In genomic region chr13:80881495-80882482, GRCh38 we compare ENCODE assay signal across 16 cellular contexts.
A peak's percentile ranks its signal among the peaks of the same experiment; 100 is the strongest.
DNase-seq lines count a peak whose midpoint lies in the region; ATAC-seq, FAIRE-seq and TF ChIP-seq lines count a peak whose summit lies in the region.
"Had no signal": no experiment of that assay in that cellular context is flagged by ENCODE, and none has a peak within 500 bp of the region (broad histone marks: within the 10 kb centered on the region; RNA-seq: fewer than 3 reads in every experiment).

No MANE protein-coding gene starts in this region.

- H3K36me3 Mint-ChIP-seq in activated CD4-positive, alpha-beta T cell treated with anti-CD3 and anti-CD28 coated beads, Interleukin-2, amount 10 ng/mL, durations not matched to agents 7 days and 5 days (ENCODE audit: low read depth), result no peaks in the 10 kb centered on the region
- H3K36me3 Mint-ChIP-seq: natural killer cell treated with Interleukin-12 subunit alpha and Interleukin-12 subunit beta and Interleukin-15 and Interleukin-18, amount 100 ng/mL, for 72 hours; stimulated activated naive B cell treated with anti-CD40 and anti-IgM and Interleukin-4, amounts not matched to agents 10 μg/mL and 1 μg/mL and 100 μg/mL, for 72 hours had no signal

- no peak overlapping the region for H3K4me3 ChIP-seq in SJCRH30

- H3K9me3 Mint-ChIP-seq in activated CD4-positive, alpha-beta T cell treated with anti-CD3 and anti-CD28 coated beads, Interleukin-2, amount 10 ng/mL, durations not matched to agents 7 days and 5 days, result no peaks in the 10 kb centered on the region
- H3K9me3 Mint-ChIP-seq: natural killer cell treated with Interleukin-12 subunit alpha and Interleukin-12 subunit beta and Interleukin-15 and Interleukin-18, amount 100 ng/mL, for 72 hours; stimulated activated naive B cell treated with anti-CD40 and anti-IgM and Interleukin-4, amounts not matched to agents 10 μg/mL and 1 μg/mL and 100 μg/mL, for 72 hours had no signal

- no peak overlapping the region for H3K27ac Mint-ChIP-seq in activated CD4-positive, alpha-beta T cell treated with anti-CD3 and anti-CD28 coated beads, Interleukin-2, amount 10 ng/mL, durations not matched to agents 7 days and 5 days
- H3K27ac Mint-ChIP-seq: B cell; natural killer cell treated with Interleukin-12 subunit alpha and Interleukin-12 subunit beta and Interleukin-15 and Interleukin-18, amount 100 ng/mL, for 72 hours; stimulated activated naive B cell treated with anti-CD40 and anti-IgM and Interleukin-4, amounts not matched to agents 10 μg/mL and 1 μg/mL and 100 μg/mL, for 72 hours had no signal

- peaks cover 8% of the 10 kb centered on the region; the same call in 1 of the 2 replicates for H3K4me1 ChIP-seq in SJCRH30

- POLR2A ChIA-PET in activated CD4-positive, alpha-beta T cell treated with anti-CD3 and anti-CD28 coated beads, Interleukin-2, amount 10 ng/mL, durations not matched to agents 7 days and 5 days (lab: Charles Lee), result no interaction called here

- no peaks in the 10 kb centered on the region for H3K27me3 ChIP-seq in SJCRH30
- H3K27me3 ChIP-seq: brain microvascular endothelial cell had no signal

- FAIRE-seq in GM12891 (lab: Jason Lieb, UNC), result no peak

- CTCF ChIA-PET in activated CD4-positive, alpha-beta T cell treated with anti-CD3 and anti-CD28 coated beads, Interleukin-2, amount 10 ng/mL, durations not matched to agents 7 days and 5 days (lab: Charles Lee), result no interaction called here

- H3K4me1 Mint-ChIP-seq in activated CD4-positive, alpha-beta T cell treated with anti-CD3 and anti-CD28 coated beads, Interleukin-2, amount 10 ng/mL, durations not matched to agents 7 days and 5 days, result no peaks in the 10 kb centered on the region
- H3K4me1 Mint-ChIP-seq: B cell; stimulated activated naive B cell treated with anti-CD40 and anti-IgM and Interleukin-4, amounts not matched to agents 10 μg/mL and 1 μg/mL and 100 μg/mL, for 72 hours had no signal

- no peak for TF ChIP-seq POLR2A in GM12891 (IDR thresholded peaks at IDR 0.05; ENCODE audit: low read depth, low read length)
- no peak for TF ChIP-seq POLR2A in GM18505 (IDR thresholded peaks at IDR 0.05; ENCODE audit: borderline replicate concordance, extremely low read depth, insufficient read depth, insufficient read length)

- H3K4me3 Mint-ChIP-seq in activated CD4-positive, alpha-beta T cell treated with anti-CD3 and anti-CD28 coated beads, Interleukin-2, amount 10 ng/mL, durations not matched to agents 7 days and 5 days, result no peak overlapping the region
- H3K4me3 Mint-ChIP-seq: B cell; natural killer cell treated with Interleukin-12 subunit alpha and Interleukin-12 subunit beta and Interleukin-15 and Interleukin-18, amount 100 ng/mL, for 72 hours; stimulated activated naive B cell treated with anti-CD40 and anti-IgM and Interleukin-4, amounts not matched to agents 10 μg/mL and 1 μg/mL and 100 μg/mL, for 72 hours had no signal

- no peak for ATAC-seq in GM18505 (IDR thresholded peaks at IDR 0.05; ENCODE audit: unreplicated experiment)
- ATAC-seq: left lobe of liver; natural killer cell treated with Interleukin-12 subunit alpha and Interleukin-12 subunit beta and Interleukin-15 and Interleukin-18, amount 100 ng/mL, for 72 hours; stimulated activated naive B cell treated with anti-CD40 and anti-IgM and Interleukin-4, amounts not matched to agents 10 μg/mL and 1 μg/mL and 100 μg/mL, for 72 hours had no signal

- no peak overlapping the region for H3K27ac ChIP-seq in SJCRH30
- H3K27ac ChIP-seq: brain microvascular endothelial cell, WERI-Rb-1 had no signal

- peak; percentile 98 for DNase-seq in DMS153 (lab: John Stamatoyannopoulos, UW)
- peak; percentile 50 for DNase-seq in NCI-H1105 (lab: John Stamatoyannopoulos, UW)
- peak; percentile 23 to 60 for DNase-seq in SJCRH30
- peak; percentile 13 for DNase-seq in kidney glomerular epithelial cell (lab: John Stamatoyannopoulos, UW)
- no peak for DNase-seq in GM12891 (ENCODE audit: insufficient read length, low spot score)
- no peak for DNase-seq in activated CD4-positive, alpha-beta T cell treated with anti-CD3 and anti-CD28 coated beads, Interleukin-2, amount 10 ng/mL, durations not matched to agents 7 days and 5 days
- DNase-seq in putamen (ENCODE audit: low spot score), result no peak
- DNase-seq: brain microvascular endothelial cell; effector memory CD4-positive, alpha-beta T cell; NCI-H1436; stimulated activated naive B cell treated with anti-CD40 and anti-IgM and Interleukin-4, amounts not matched to agents 10 μg/mL and 1 μg/mL and 100 μg/mL, for 72 hours; WERI-Rb-1 had no signal

- H3K36me3 ChIP-seq in SJCRH30, result no peaks in the 10 kb centered on the region
- H3K36me3 ChIP-seq: brain microvascular endothelial cell, WERI-Rb-1 had no signal

- H3K27me3 Mint-ChIP-seq in activated CD4-positive, alpha-beta T cell treated with anti-CD3 and anti-CD28 coated beads, Interleukin-2, amount 10 ng/mL, durations not matched to agents 7 days and 5 days, result no peaks in the 10 kb centered on the region
- H3K27me3 Mint-ChIP-seq: B cell; stimulated activated naive B cell treated with anti-CD40 and anti-IgM and Interleukin-4, amounts not matched to agents 10 μg/mL and 1 μg/mL and 100 μg/mL, for 72 hours had no signal

- no peaks in the 10 kb centered on the region for H3K9me3 ChIP-seq in SJCRH30 (replicated peaks)

TF ChIP-seq in GM12891, 5 proteins besides CTCF, POLR2A, EP300 and RAD21:
- TF ChIP-seq SPI1 (IDR thresholded peaks at IDR 0.05; ENCODE audit: low read depth, low read length) (no peak), TAF1 (IDR thresholded peaks at IDR 0.05; ENCODE audit: low read depth, low read length) (no peak), POU2F2 (IDR thresholded peaks at IDR 0.05; ENCODE audit: low read depth, low read length) (no peak), POLR2AphosphoS5 (IDR thresholded peaks at IDR 0.05; ENCODE audit: low read depth, low read length) (no peak), PAX5 (IDR thresholded peaks at IDR 0.05; ENCODE audit: insufficient read depth, low read length, severe bottlenecking) (no peak)
TF ChIP-seq in GM12891: peak in this region for 0.

Comparison
In these comparisons a context has a peak if more than half of its experiments do, and no peak if none do; other contexts are left out.
1. DNase-seq: peak in DMS153 (single experiment), NCI-H1105 (single experiment), SJCRH30 (2 of 2) and kidney glomerular epithelial cell (single experiment); none in GM12891 (single experiment), activated CD4-positive, alpha-beta T cell treated with anti-CD3 and anti-CD28 coated beads, Interleukin-2, amount 10 ng/mL, durations not matched to agents 7 days and 5 days (single experiment) and putamen (single experiment).